ENCODE assay signal across 8 cellular contexts in the genomic region with DNA sequence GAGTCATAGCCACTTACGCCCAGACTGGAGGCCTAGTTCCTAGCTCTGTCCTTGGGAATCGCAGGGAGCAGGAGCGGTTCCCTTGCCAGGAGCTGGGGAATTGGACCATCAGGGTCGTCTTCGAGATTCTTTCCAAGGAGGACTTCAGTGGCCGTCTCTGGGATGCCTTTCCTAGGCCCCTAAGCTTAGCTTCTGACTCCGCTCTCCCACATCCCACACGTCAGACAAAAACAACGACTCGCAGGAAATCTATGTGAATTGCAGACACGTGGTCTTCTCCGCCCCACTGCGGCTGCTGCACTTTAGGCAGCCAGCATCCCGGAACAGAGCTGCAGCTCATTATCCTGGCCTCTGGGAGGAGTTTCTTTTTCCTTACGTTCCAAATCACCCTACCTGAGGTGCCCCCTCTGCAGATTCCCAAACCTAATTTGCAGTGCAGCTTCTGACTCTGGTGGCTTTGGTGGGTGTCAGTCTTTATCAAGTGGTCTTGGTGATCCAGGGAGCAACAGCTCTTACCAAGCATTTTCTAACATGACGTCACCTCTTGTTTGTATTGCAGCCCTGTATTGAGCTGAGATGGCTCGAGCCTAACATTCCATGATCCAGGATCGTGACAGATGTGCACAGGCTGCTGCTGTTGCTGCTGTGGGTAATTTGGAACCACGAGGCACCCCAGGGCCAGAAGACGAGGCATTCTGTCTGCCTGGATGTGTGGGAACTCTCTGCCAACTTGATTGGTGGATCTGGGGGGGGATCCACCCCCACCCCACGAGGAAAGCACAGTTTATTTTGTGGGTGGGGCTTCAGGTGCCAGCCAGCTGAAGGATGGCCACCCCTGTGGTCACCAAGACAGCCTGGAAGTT. TPM values are rescaled to one million over a fixed set of nuclear protein-coding genes. Genes with fewer than 3 reads are reported as not detected.
DNase-seq lines count a peak whose midpoint lies in the region; ATAC-seq and TF ChIP-seq lines count a peak whose summit lies in the region.

No MANE protein-coding gene starts in this region.

- no peaks in the 10 kb centered on the region for H3K27me3 ChIP-seq in CD4-positive, CD25-positive, alpha-beta regulatory T cell (ENCODE audit: control insufficient read depth, insufficient read depth, low read length)
- H3K27me3 ChIP-seq in adipocyte (replicated peaks; ENCODE audit: control insufficient read depth, insufficient read depth, low read length) (no peaks in the 10 kb centered on the region), right atrium auricular region (no peaks in the 10 kb centered on the region)

- peaks cover 23% of the 10 kb centered on the region for H3K4me1 ChIP-seq in CD4-positive, CD25-positive, alpha-beta regulatory T cell (ENCODE audit: control insufficient read depth, insufficient read depth, low read length, poor library complexity, severe bottlenecking)
- peaks cover 30% of the 10 kb centered on the region for H3K4me1 ChIP-seq in adipocyte (ENCODE audit: control insufficient read depth, insufficient read depth, low read length)
- peaks cover 0 to 21% of the 10 kb centered on the region in 2 donors for H3K4me1 ChIP-seq in right atrium auricular region

- peak overlapping the region; percentile 79 for H3K27ac ChIP-seq in CD4-positive, CD25-positive, alpha-beta regulatory T cell (ENCODE audit: insufficient read depth, low read length, poor library complexity, severe bottlenecking)
- H3K27ac ChIP-seq in RWPE1: peak overlapping the region; percentile 75
- peak overlapping the region; percentile 30 to 44 for H3K27ac ChIP-seq in right atrium auricular region

- peak overlapping the region; percentile 86 for H3K9ac ChIP-seq in adipocyte (ENCODE audit: low read length)

- TF ChIP-seq CTCF in RWPE1 (conservative IDR thresholded peaks at IDR 0.05; ENCODE audit: low read depth) (peak; percentile 42), right atrium auricular region (IDR thresholded peaks at IDR 0.05) (no peak), progenitor cell of endocrine pancreas (IDR thresholded peaks at IDR 0.05; ENCODE audit: unreplicated experiment) (peak; percentile 23)

- H3K27me3 Mint-ChIP-seq in CD4-positive, CD25-positive, alpha-beta regulatory T cell: peaks cover 6% of the 10 kb centered on the region
- no peaks in the 10 kb centered on the region for H3K27me3 Mint-ChIP-seq in progenitor cell of endocrine pancreas

- peak overlapping the region; percentile 80 for H3K4me3 ChIP-seq in CD4-positive, CD25-positive, alpha-beta regulatory T cell (ENCODE audit: low read depth, low read length)
- H3K4me3 ChIP-seq in adipocyte (ENCODE audit: low read length) (peak overlapping the region; percentile 91), right atrium auricular region (peak overlapping the region; percentile 69 to 94)

- no peak for ATAC-seq in CD4-positive, CD25-positive, alpha-beta regulatory T cell (ENCODE audit: low read depth in 2 of 2)
- ATAC-seq in GM21717 (IDR thresholded peaks at IDR 0.05; ENCODE audit: unreplicated experiment): no peak
- no peak for ATAC-seq in HG02642 (IDR thresholded peaks at IDR 0.05; ENCODE audit: poor library complexity, unreplicated experiment)

- H3K4me3 Mint-ChIP-seq in CD4-positive, CD25-positive, alpha-beta regulatory T cell: peak overlapping the region; percentile 90 to 99 (median 98)
- H3K4me3 Mint-ChIP-seq in progenitor cell of endocrine pancreas (ENCODE audit: low read depth): peak overlapping the region; percentile 94

- POLR2A ChIA-PET in RWPE1 (lab: Yijun Ruan, JAX; ENCODE audit: low non-redundant PET): no interaction called here

- peaks cover 0 to 6% (median 0%) of the 10 kb centered on the region in 7 donors for H3K9me3 Mint-ChIP-seq in CD4-positive, CD25-positive, alpha-beta regulatory T cell
- H3K9me3 Mint-ChIP-seq in progenitor cell of endocrine pancreas (ENCODE audit: low read depth): peaks cover 8% of the 10 kb centered on the region

- H3K9me3 ChIP-seq in CD4-positive, CD25-positive, alpha-beta regulatory T cell (ENCODE audit: control insufficient read depth in 2 of 2, low read length in 2 of 2): no peaks in the 10 kb centered on the region
- H3K9me3 ChIP-seq in adipocyte (ENCODE audit: control insufficient read depth, low read length): no peaks in the 10 kb centered on the region
- H3K9me3 ChIP-seq in right atrium auricular region: no peaks in the 10 kb centered on the region

- H3K36me3 Mint-ChIP-seq in CD4-positive, CD25-positive, alpha-beta regulatory T cell: peaks cover 12% of the 10 kb centered on the region
- H3K36me3 Mint-ChIP-seq in progenitor cell of endocrine pancreas (ENCODE audit: insufficient read depth): peaks cover 3% of the 10 kb centered on the region

- DNase-seq in CD4-positive, CD25-positive, alpha-beta regulatory T cell: peak; percentile 24 to 62 (median 25)
- DNase-seq in HS-5 (ENCODE audit: low read depth) (peak; percentile 80), RWPE1 (ENCODE audit: low spot score) (peak; percentile 59), adipocyte (ENCODE audit: low read depth) (peak; percentile 73), right atrium auricular region (ENCODE audit: low spot score) (peak; percentile 73), progenitor cell of endocrine pancreas (ENCODE audit: low spot score, unreplicated experiment) (no peak)

- H3K36me3 ChIP-seq in CD4-positive, CD25-positive, alpha-beta regulatory T cell (ENCODE audit: control insufficient read depth, insufficient read depth, low read length): no peaks in the 10 kb centered on the region
- H3K36me3 ChIP-seq in adipocyte (ENCODE audit: control insufficient read depth, insufficient read depth, low read length, severe bottlenecking) (no peaks in the 10 kb centered on the region), right atrium auricular region (no peaks in the 10 kb centered on the region)

- peaks cover 0 to 42% (median 17%) of the 10 kb centered on the region in 4 donors for H3K4me1 Mint-ChIP-seq in CD4-positive, CD25-positive, alpha-beta regulatory T cell
- peaks cover 17% of the 10 kb centered on the region for H3K4me1 Mint-ChIP-seq in progenitor cell of endocrine pancreas (ENCODE audit: low read depth)

- CTCF ChIA-PET in RWPE1 (lab: Yijun Ruan, JAX): interaction anchor here (0.5 to 2.7 kb wide), 9 partner anchors 43 to 1001 kb away, joined by 3 to 13 read pairs (median 4); no protein-coding TSS in a partner anchor

- H3K27ac Mint-ChIP-seq in CD4-positive, CD25-positive, alpha-beta regulatory T cell: peak overlapping the region; percentile 48 to 97 (median 97)
- peak overlapping the region; percentile 99 for H3K27ac Mint-ChIP-seq in progenitor cell of endocrine pancreas

RNA-seq across cellular contexts. Expression of a gene that starts 1.1 kb away (rescaled TPM):
- 16.4 TPM for total RNA-seq in CD4-positive, CD25-positive, alpha-beta regulatory T cell
- polyA plus RNA-seq in CD4-positive, CD25-positive, alpha-beta regulatory T cell: 10 to 100 TPM; 12.8 to 20.3 (median 18.7) TPM
- total RNA-seq in right atrium auricular region (10 to 100 TPM; 11.7 TPM), progenitor cell of endocrine pancreas (32.0 and 34.8 TPM in 2 replicates)

RNA-seq across cellular contexts. Expression of a gene that starts 42.0 kb away (rescaled TPM):
- not detected for total RNA-seq in CD4-positive, CD25-positive, alpha-beta regulatory T cell
- polyA plus RNA-seq in CD4-positive, CD25-positive, alpha-beta regulatory T cell: not detected
- total RNA-seq in right atrium auricular region: not detected
- total RNA-seq in progenitor cell of endocrine pancreas: 5.6 and 6.8 TPM in 2 replicates

Comparison
In these comparisons a context has a peak if more than half of its experiments do, and no peak if none do; other contexts are left out.
1. CTCF ChIP-seq: peak in RWPE1 (single experiment) and progenitor cell of endocrine pancreas (single experiment); none in right atrium auricular region (0 of 2).
2. Peak in every context shown above with its lines, with median percentiles within 50 percentile points of each other: H3K27ac ChIP-seq and H3K4me3 ChIP-seq.